In the genomic region with DNA sequence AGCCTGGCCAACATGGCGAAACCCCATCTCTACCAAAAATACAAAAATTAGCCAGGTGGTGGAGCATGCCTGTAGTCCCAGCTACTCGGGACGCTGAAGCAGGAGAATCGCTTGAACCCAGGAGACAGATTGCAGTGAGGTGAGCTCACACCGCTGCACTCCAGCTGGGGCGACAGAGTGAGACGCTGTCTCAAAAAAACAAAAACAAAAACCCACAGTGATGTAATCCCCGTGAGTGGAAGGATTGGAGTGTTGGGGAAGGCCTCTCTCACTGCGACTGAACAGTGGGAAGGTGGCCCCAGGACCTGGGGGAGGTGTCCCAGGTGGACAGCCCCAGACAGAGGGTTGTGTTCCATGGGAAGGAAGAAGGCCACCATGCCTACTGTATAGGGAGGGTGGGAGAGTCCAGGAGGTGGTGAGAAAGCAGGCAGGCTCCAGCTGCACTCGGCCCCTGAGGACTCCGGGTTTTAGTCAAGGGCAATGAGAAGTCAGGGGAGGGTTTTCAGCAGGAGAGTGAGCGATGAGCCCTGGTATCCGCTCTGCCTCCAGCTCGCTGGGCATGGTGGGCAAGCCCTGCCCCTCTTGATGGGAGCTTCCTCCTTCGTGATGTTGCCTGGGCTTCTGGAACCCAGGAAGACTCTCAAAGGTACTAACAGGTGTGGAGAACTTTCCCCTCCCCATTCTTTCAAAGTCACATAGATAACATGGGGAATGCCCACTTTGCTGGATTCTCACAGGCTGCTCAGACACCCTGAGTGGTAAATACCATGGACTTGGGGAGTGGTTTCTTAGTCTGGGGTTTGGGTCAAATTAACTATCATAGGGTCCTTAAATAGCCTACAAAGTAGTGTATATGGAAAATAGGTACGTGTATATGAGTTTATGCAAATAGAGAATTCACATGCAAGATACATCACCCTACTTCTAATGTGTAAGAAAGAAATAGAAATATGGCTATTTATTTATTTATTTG, we compare ENCODE assay signal across 11 cellular contexts.
DNase-seq lines count a peak whose midpoint lies in the region; TF ChIP-seq lines count a peak whose summit lies in the region.
"Had no signal": no experiment of that assay in that cellular context is flagged by ENCODE, and none has a peak within 500 bp of the region (broad histone marks: within the 10 kb centered on the region; RNA-seq: fewer than 3 reads in every experiment).

No MANE protein-coding gene starts in this region.

- H3F3A ChIP-seq in OCI-LY1 (ENCODE audit: insufficient read depth, low read length) = no peaks in the 10 kb centered on the region

- H3K36me3 ChIP-seq in OCI-LY1 (ENCODE audit: insufficient read depth, low read length) (no peaks in the 10 kb centered on the region), muscle layer of duodenum (ENCODE audit: control insufficient read depth in 1 of 2, insufficient read depth in 2 of 2, low read length in 2 of 2) (no peaks in the 10 kb centered on the region)
- H3K36me3 ChIP-seq: lower lobe of right lung had no signal

- peaks cover 53% of the 10 kb centered on the region for H3K4me1 Mint-ChIP-seq in CD14-positive monocyte

- no peaks in the 10 kb centered on the region for H3K9me2 ChIP-seq in OCI-LY1 (ENCODE audit: low read depth, low read length)

- H3K9me3 Mint-ChIP-seq in CD14-positive monocyte = no peaks in the 10 kb centered on the region
- H3K9me3 Mint-ChIP-seq: HFFc6 had no signal

- H3K27ac ChIP-seq in OCI-LY1 (ENCODE audit: low read depth, low read length, poor library complexity, severe bottlenecking) (peak overlapping the region; percentile 57), muscle layer of duodenum (ENCODE audit: low read length) (peak overlapping the region; percentile 42)

- H3K27me3 ChIP-seq in OCI-LY1 (ENCODE audit: insufficient read depth, low read length) = no peaks in the 10 kb centered on the region
- no peaks in the 10 kb centered on the region for H3K27me3 ChIP-seq in muscle layer of duodenum (ENCODE audit: low read depth, low read length)

- no peak overlapping the region for H2AFZ ChIP-seq in OCI-LY1 (ENCODE audit: low read length)

- H3K79me2 ChIP-seq in OCI-LY1 (ENCODE audit: insufficient read depth, low read length) = no peaks in the 10 kb centered on the region

- intact Hi-C loops in CD14-positive monocyte (cut with micrococcal nuclease) = no loop called here

- H3K4me2 ChIP-seq in OCI-LY1 (ENCODE audit: low read length) = no peak overlapping the region

- no peaks in the 10 kb centered on the region for H3K9me3 ChIP-seq in OCI-LY1 (ENCODE audit: low read length)
- no peaks in the 10 kb centered on the region for H3K9me3 ChIP-seq in muscle layer of duodenum (ENCODE audit: control insufficient read depth in 1 of 2, low read length in 2 of 2)
- H3K9me3 ChIP-seq: lower lobe of right lung had no signal

- TF ChIP-seq POLR2A in GM19099 (IDR thresholded peaks at IDR 0.05; ENCODE audit: extremely low read depth, insufficient read length, low read depth) = peak; percentile 35

- H3K4me1 ChIP-seq in OCI-LY1 (ENCODE audit: insufficient read depth, low read length, severe bottlenecking) (peaks cover 60% of the 10 kb centered on the region), muscle layer of duodenum (ENCODE audit: control insufficient read depth in 1 of 2, insufficient read depth in 2 of 2, low read length in 2 of 2) (peaks cover 23 to 77% of the 10 kb centered on the region in 2 donors)

- peak overlapping the region; percentile 16 to 83 (median 62) for H3K27ac Mint-ChIP-seq in CD14-positive monocyte

- no peak overlapping the region for H3K4me3 Mint-ChIP-seq in CD14-positive monocyte
- H3K4me3 Mint-ChIP-seq: HFFc6 had no signal

- no peaks in the 10 kb centered on the region for H4K20me1 ChIP-seq in OCI-LY1 (ENCODE audit: insufficient read depth, low read length)

- no peak overlapping the region for H3K4me3 ChIP-seq in OCI-LY1 (ENCODE audit: low read depth, low read length, poor library complexity, severe bottlenecking)
- H3K4me3 ChIP-seq in muscle layer of duodenum (ENCODE audit: low read depth in 1 of 2, low read length in 2 of 2) = no peak overlapping the region

- peaks cover 0 to 1% (median 0%) of the 10 kb centered on the region in 3 donors for H3K27me3 Mint-ChIP-seq in CD14-positive monocyte (ENCODE audit: low read depth in 3 of 3)

- no peak for TF ChIP-seq CTCF in CD14-positive monocyte (IDR thresholded peaks at IDR 0.05)
- TF ChIP-seq CTCF in OCI-LY1 (IDR thresholded peaks at IDR 0.05; ENCODE audit: low read length) = no peak

- H3K36me3 Mint-ChIP-seq in CD14-positive monocyte = peaks cover 6 to 16% of the 10 kb centered on the region in 2 donors

- DNase-seq in CD14-positive monocyte (ENCODE audit: low spot score) (no peak), NCI-H1417 treated with DMSO at 0.1 percent for 48 hours (lab: John Stamatoyannopoulos, UW) (no peak), NCI-H2107 treated with DMSO at 0.1 percent for 48 hours (lab: John Stamatoyannopoulos, UW; ENCODE audit: unreplicated experiment) (no peak), COR-L47 (lab: John Stamatoyannopoulos, UW) (no peak)
- no peak for DNase-seq in activated CD4-positive, CD25-positive, alpha-beta regulatory T cell treated with anti-CD3 and anti-CD28 coated beads, Interleukin-2, amount 50 U/mL, for 72 hours
- DNase-seq: effector CD4-positive, alpha-beta T cell had no signal

- no peak overlapping the region for H3K9ac ChIP-seq in OCI-LY1 (ENCODE audit: low read length)
